In the genomic region with DNA sequence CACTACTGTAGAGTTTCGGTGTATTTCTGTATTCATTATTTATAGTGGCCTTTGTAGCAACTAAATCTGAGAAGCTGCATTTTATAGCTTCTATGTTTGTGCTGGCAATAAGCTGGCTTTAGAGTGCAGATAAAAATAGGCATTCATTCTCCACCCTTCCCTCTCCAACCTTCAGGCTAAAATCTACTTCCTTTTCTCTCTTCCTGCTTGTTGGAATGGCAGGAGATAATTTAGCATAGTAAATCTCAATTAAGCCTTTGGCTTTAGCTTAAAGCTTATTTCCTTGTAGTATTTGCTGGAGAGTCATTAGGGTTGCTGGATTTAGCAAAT, we compare ENCODE assay signal across 18 cellular contexts. TPM values are rescaled to one million over a fixed set of nuclear protein-coding genes. Genes with fewer than 3 reads are reported as not detected.
DNase-seq lines count a peak whose midpoint lies in the region; ATAC-seq and TF ChIP-seq lines count a peak whose summit lies in the region.
"Had no signal": no experiment of that assay in that cellular context is flagged by ENCODE, and none has a peak within 500 bp of the region (broad histone marks: within the 10 kb centered on the region; RNA-seq: fewer than 3 reads in every experiment).

No MANE protein-coding gene starts in this region.

- 3 to 16% (median 14%) methylated on average over 1 of the region's 1 CpG for WGBS in psoas muscle, 3 donors

- H3K4me3 ChIP-seq in colonic mucosa = no peak overlapping the region
- peak overlapping the region; percentile 10 for H3K4me3 ChIP-seq in psoas muscle
- H3K4me3 ChIP-seq: K562, thoracic aorta had no signal

- H3K9me3 ChIP-seq in colonic mucosa = no peaks in the 10 kb centered on the region
- H3K9me3 ChIP-seq in psoas muscle = no peaks in the 10 kb centered on the region
- H3K9me3 ChIP-seq: thoracic aorta had no signal

- H3K9ac ChIP-seq in colonic mucosa (ENCODE audit: low read depth in 2 of 2, low read length in 2 of 2) = no peak overlapping the region

- TF ChIP-seq CTCF in C4-2B (conservative IDR thresholded peaks at IDR 0.05) = no peak
- TF ChIP-seq CTCF in colonic mucosa (IDR thresholded peaks at IDR 0.05) = no peak
- TF ChIP-seq CTCF in psoas muscle (IDR thresholded peaks at IDR 0.05) = no peak

- peaks cover 15% of the 10 kb centered on the region for H3K4me1 ChIP-seq in colonic mucosa
- peaks cover 31% of the 10 kb centered on the region for H3K4me1 ChIP-seq in psoas muscle

- no peaks in the 10 kb centered on the region for H3K27me3 ChIP-seq in colonic mucosa
- H3K27me3 ChIP-seq in psoas muscle (ENCODE audit: insufficient read depth in 3 of 3, low read length in 2 of 3) = no peaks in the 10 kb centered on the region

- peak overlapping the region; percentile 74; the same call in 1 of the 2 replicates for H3K27ac ChIP-seq in C4-2B
- H3K27ac ChIP-seq in colonic mucosa = peak overlapping the region; percentile 69
- peak overlapping the region; percentile 36 for H3K27ac ChIP-seq in psoas muscle
- H3K27ac ChIP-seq: RWPE1, thoracic aorta had no signal

- intact Hi-C loops in colonic mucosa (cut with DNase I) (no loop called here), psoas muscle (cut with DNase I) (loop anchor here in 1 of 2 donors (5.0 kb wide), 1 partner anchor 46 kb away; no protein-coding TSS in a partner anchor)

- DNase-seq in NCI-H1092 (lab: John Stamatoyannopoulos, UW) (peak; percentile 23), colonic mucosa (no peak), psoas muscle (no peak), pons (ENCODE audit: low spot score) (no peak), OCI-M2 (lab: John Stamatoyannopoulos, UW; ENCODE audit: unreplicated experiment) (no peak), NOMO-1 treated with dmso at 0.1 percent for 144 hours (lab: John Stamatoyannopoulos, UW; ENCODE audit: unreplicated experiment) (no peak)
- DNase-seq: activated CD4-positive, alpha-beta T cell treated with anti-CD3 and anti-CD28 coated beads for 36 hours; activated naive CD8-positive, alpha-beta T cell treated with anti-CD3 and anti-CD28 coated beads for 36 hours; COR-L47; kidney; NCI-H2171 treated with DMSO at 0.1 percent for 48 hours; NK-92 treated with Interleukin-12 subunit alpha and Interleukin-12 subunit beta, amount 100 ng/mL, for 24 hours had no signal

- ATAC-seq in psoas muscle = peak in 1 of 4 donors; percentile 43
- no peak for ATAC-seq in GM21447 (IDR thresholded peaks at IDR 0.05; ENCODE audit: unreplicated experiment)
- ATAC-seq: activated CD4-positive, alpha-beta T cell treated with anti-CD3 and anti-CD28 coated beads for 36 hours; K562 had no signal

- H3K36me3 ChIP-seq in colonic mucosa (no peaks in the 10 kb centered on the region), psoas muscle (ENCODE audit: insufficient read depth in 1 of 2, low read depth in 1 of 2) (no peaks in the 10 kb centered on the region)
- H3K36me3 ChIP-seq: thoracic aorta had no signal

RNA-seq across cellular contexts. Expression of a gene that starts 58.5 kb away (rescaled TPM):
- total RNA-seq in colonic mucosa (10 to 100 TPM in 1 of 2 donors, 1 to 10 TPM in 1; 4.9 to 17.0 TPM), psoas muscle (10 to 100 TPM in 2 of 4 donors, 1 to 10 TPM in 2; 6.1 to 49.6 (median 16.8) TPM)
- 1 to 10 TPM; 1.6 to 5.5 (median 2.8) TPM for polyA plus RNA-seq in psoas muscle
- total RNA-seq: activated CD4-positive, alpha-beta T cell treated with anti-CD3 and anti-CD28 coated beads for 36 hours; activated naive CD8-positive, alpha-beta T cell treated with anti-CD3 and anti-CD28 coated beads for 36 hours; endothelial cell of umbilical vein had no signal
